Comparison of ENCODE assay signal across 10 cellular contexts in genomic region chr9:22119537-22120167, GRCh38.
A peak's percentile ranks its signal among the peaks of the same experiment; 100 is the strongest.
DNase-seq lines count a peak whose midpoint lies in the region; FAIRE-seq and TF ChIP-seq lines count a peak whose summit lies in the region.
"Had no signal": no experiment of that assay in that cellular context is flagged by ENCODE, and none has a peak within 500 bp of the region (broad histone marks: within the 10 kb centered on the region; RNA-seq: fewer than 3 reads in every experiment).

No MANE protein-coding gene starts in this region.

- no peaks in the 10 kb centered on the region for H3K79me1 ChIP-seq in H9 (ENCODE audit: insufficient read depth, low read depth, low read length, poor library complexity, severe bottlenecking)

- H2BK5ac ChIP-seq in H9 (ENCODE audit: insufficient read length, low read length) = no peak overlapping the region

- H4K20me1 ChIP-seq in H9 (ENCODE audit: control insufficient read depth, insufficient read depth, insufficient read length) (no peaks in the 10 kb centered on the region), OCI-LY1 (ENCODE audit: insufficient read depth, low read length) (no peaks in the 10 kb centered on the region), fibroblast of lung (ENCODE audit: control insufficient read depth, extremely low read depth, insufficient read depth, low read length) (no peaks in the 10 kb centered on the region)

- peak; percentile 44 for DNase-seq in NCI-H2107 treated with DMSO at 0.1 percent for 48 hours (lab: John Stamatoyannopoulos, UW; ENCODE audit: unreplicated experiment)
- DNase-seq in NCI-H2107 (lab: John Stamatoyannopoulos, UW) = no peak
- DNase-seq in H9 = no peak
- DNase-seq in fibroblast of lung (ENCODE audit: low read depth in 2 of 2) = peak in 1 of 2 donors; percentile 71
- DNase-seq in small intestine = peak; percentile 77
- no peak for DNase-seq in activated effector memory CD4-positive, alpha-beta T cell treated with anti-CD3 and anti-CD28 coated beads, Interleukin-2, amount 50 U/mL, for 16 hours
- no peak for DNase-seq in GF-D8 (lab: John Stamatoyannopoulos, UW)

- FAIRE-seq in small intestine (lab: Jason Lieb, UNC) = no peak

- peaks cover 4% of the 10 kb centered on the region in 2 experiments; a peak in 2 of 5 replicates for H3K9me3 Mint-ChIP-seq in H9
- H3K9me3 Mint-ChIP-seq: natural killer cell treated with Interleukin-12 subunit alpha and Interleukin-12 subunit beta and Interleukin-15 and Interleukin-18, amount 100 ng/mL, for 72 hours; T-helper 1 cell treated with Interleukin-12 subunit alpha and Interleukin-12 subunit beta and Interleukin-4 antibody, amounts not matched to agents 30 μg/mL and 1 μg/mL, for 36 hours had no signal

- H2BK12ac ChIP-seq in H9 (ENCODE audit: insufficient read length, low read depth, low read length) = no peak overlapping the region

- TF ChIP-seq CTCF in H9 (conservative IDR thresholded peaks at IDR 0.05) = peak; percentile 71
- TF ChIP-seq CTCF in OCI-LY1 (IDR thresholded peaks at IDR 0.05; ENCODE audit: low read length) = peak; percentile 74
- peak; percentile 46 to 70 for TF ChIP-seq CTCF in fibroblast of lung (conservative IDR thresholded peaks at IDR 0.05 in 1 of 2, IDR thresholded peaks at IDR 0.05 in 1 of 2; ENCODE audit: low read depth in 1 of 2, low read length in 2 of 2)

- no peak overlapping the region for H4K8ac ChIP-seq in H9 (replicated peaks; ENCODE audit: insufficient read length, low read depth, low read length)

- no peak overlapping the region for H4K91ac ChIP-seq in H9 (ENCODE audit: insufficient read length, low read depth, low read length)

- H3K36me3 ChIP-seq in OCI-LY1 (ENCODE audit: insufficient read depth, low read length) (no peaks in the 10 kb centered on the region), fibroblast of lung (ENCODE audit: control insufficient read depth, insufficient read depth, low read length) (no peaks in the 10 kb centered on the region), small intestine (ENCODE audit: control insufficient read depth in 2 of 2, insufficient read depth in 2 of 2, low read length in 2 of 2) (no peaks in the 10 kb centered on the region)

- H3K23ac ChIP-seq in H9 (ENCODE audit: insufficient read length, low read depth, low read length) = no peak overlapping the region

- H2BK20ac ChIP-seq in H9 (ENCODE audit: low read depth, low read length, poor library complexity, severe bottlenecking) = no peak overlapping the region

- H3K4me1 Mint-ChIP-seq in H9 = peaks cover 15 to 19% of the 10 kb centered on the region in 2 experiments

- H4K5ac ChIP-seq in H9 (ENCODE audit: insufficient read length, low read depth, low read length) = no peak overlapping the region

- H3K9me3 ChIP-seq in H9 (ENCODE audit: control insufficient read depth, low read depth, low read length) (no peaks in the 10 kb centered on the region), OCI-LY1 (ENCODE audit: low read length) (no peaks in the 10 kb centered on the region), fibroblast of lung (ENCODE audit: control insufficient read depth, insufficient read depth, low read depth, low read length) (no peaks in the 10 kb centered on the region), small intestine (ENCODE audit: control insufficient read depth, low read depth) (no peaks in the 10 kb centered on the region)

- H3K4me2 ChIP-seq in H9 (ENCODE audit: insufficient read depth, insufficient read length, low read length) (no peak overlapping the region), OCI-LY1 (ENCODE audit: low read length) (no peak overlapping the region), fibroblast of lung (ENCODE audit: extremely low read depth, insufficient read depth, low read length) (no peak overlapping the region)

- no peaks in the 10 kb centered on the region for H3K36me3 Mint-ChIP-seq in H9 (ENCODE audit: insufficient read depth in 1 of 3, low read depth in 3 of 3)
- H3K36me3 Mint-ChIP-seq: natural killer cell treated with Interleukin-12 subunit alpha and Interleukin-12 subunit beta and Interleukin-15 and Interleukin-18, amount 100 ng/mL, for 72 hours had no signal

- no peak overlapping the region for H3K14ac ChIP-seq in H9 (ENCODE audit: insufficient read depth, low read length)

- H2BK120ac ChIP-seq in H9 (ENCODE audit: low read depth, low read length, poor library complexity, severe bottlenecking) = no peak overlapping the region

- no peaks in the 10 kb centered on the region for H3K9me2 ChIP-seq in OCI-LY1 (ENCODE audit: low read depth, low read length)

- H2AFZ ChIP-seq in H9 (ENCODE audit: low read length) (no peak overlapping the region), OCI-LY1 (ENCODE audit: low read length) (no peak overlapping the region), fibroblast of lung (ENCODE audit: low read length) (no peak overlapping the region)

- H3K23me2 ChIP-seq in H9 (ENCODE audit: insufficient read length, low read depth, low read length, poor library complexity, severe bottlenecking) = no peaks in the 10 kb centered on the region

- H3K4me1 ChIP-seq in H9 (ENCODE audit: insufficient read depth, low read length) (peaks cover 2% of the 10 kb centered on the region; the same call in 1 of the 2 replicates), OCI-LY1 (ENCODE audit: insufficient read depth, low read length, severe bottlenecking) (no peaks in the 10 kb centered on the region), fibroblast of lung (ENCODE audit: control insufficient read depth, extremely low read depth, insufficient read depth, low read length) (peaks cover 18% of the 10 kb centered on the region), small intestine (ENCODE audit: control insufficient read depth in 2 of 2, insufficient read depth in 1 of 2, low read depth in 1 of 2, low read length in 1 of 2) (peaks cover 0 to 2% of the 10 kb centered on the region in 2 donors)

- H3K27me3 Mint-ChIP-seq in H9 (ENCODE audit: low read depth) = peaks cover 2% of the 10 kb centered on the region; the same call in 1 of the 2 replicates

- H3K9ac ChIP-seq in H9 (ENCODE audit: extremely low read depth, insufficient read length, low read length) = no peak overlapping the region
- no peak overlapping the region for H3K9ac ChIP-seq in OCI-LY1 (ENCODE audit: low read length)
- no peak overlapping the region for H3K9ac ChIP-seq in fibroblast of lung (ENCODE audit: insufficient read depth, low read length)

- no peak overlapping the region for H3K4me3 Mint-ChIP-seq in H9
- H3K4me3 Mint-ChIP-seq: natural killer cell treated with Interleukin-12 subunit alpha and Interleukin-12 subunit beta and Interleukin-15 and Interleukin-18, amount 100 ng/mL, for 72 hours; T-helper 1 cell treated with Interleukin-12 subunit alpha and Interleukin-12 subunit beta and Interleukin-4 antibody, amounts not matched to agents 30 μg/mL and 1 μg/mL, for 36 hours had no signal

- H3K79me2 ChIP-seq in H9 (ENCODE audit: insufficient read depth, low read length) (no peaks in the 10 kb centered on the region), OCI-LY1 (ENCODE audit: insufficient read depth, low read length) (no peaks in the 10 kb centered on the region), fibroblast of lung (ENCODE audit: control insufficient read depth, insufficient read depth, low read length) (no peaks in the 10 kb centered on the region)

- H2BK15ac ChIP-seq in H9 (ENCODE audit: low read depth, low read length) = no peak overlapping the region

- no CpG with 5 or more reads among the region's 3 CpGs for WGBS in H9 (ENCODE audit: extremely low coverage, insufficient read length, low lambda C conversion rate)
- WGBS in small intestine, 3 donors = 14 to 39% (median 21%) methylated on average over 3 of the region's 3 CpGs

- no peaks in the 10 kb centered on the region for H3K27me3 ChIP-seq in H9 (ENCODE audit: insufficient read depth, low read length)
- H3K27me3 ChIP-seq in OCI-LY1 (ENCODE audit: insufficient read depth, low read length) = no peaks in the 10 kb centered on the region
- no peaks in the 10 kb centered on the region for H3K27me3 ChIP-seq in fibroblast of lung (ENCODE audit: control insufficient read depth, insufficient read depth, low read length)
- no peaks in the 10 kb centered on the region for H3K27me3 ChIP-seq in small intestine (ENCODE audit: control insufficient read depth in 2 of 2, insufficient read depth in 2 of 2, low read length in 2 of 2)

- H3F3A ChIP-seq in OCI-LY1 (ENCODE audit: insufficient read depth, low read length) = no peaks in the 10 kb centered on the region

- H3T11ph ChIP-seq in H9 (ENCODE audit: low read length) = no peak overlapping the region

- H3K27ac ChIP-seq in H9 (ENCODE audit: insufficient read length, low read depth, low read length) = no peak overlapping the region
- H3K27ac ChIP-seq in OCI-LY1 (ENCODE audit: low read depth, low read length, poor library complexity, severe bottlenecking) = no peak overlapping the region
- H3K27ac ChIP-seq in fibroblast of lung (ENCODE audit: insufficient read depth, low read length) = no peak overlapping the region
- peak overlapping the region in 1 of 2 donors; percentile 60 for H3K27ac ChIP-seq in small intestine (ENCODE audit: low read depth in 1 of 2, low read length in 1 of 2)

- no peak overlapping the region for H3K18ac ChIP-seq in H9 (ENCODE audit: insufficient read length, low read depth, low read length)

- H3K4me3 ChIP-seq in OCI-LY1 (ENCODE audit: low read depth, low read length, poor library complexity, severe bottlenecking) = no peak overlapping the region
- no peak overlapping the region for H3K4me3 ChIP-seq in fibroblast of lung (replicated peaks in 1 of 4; ENCODE audit: control extremely low read depth in 1 of 4, insufficient read depth in 1 of 4, low read depth in 3 of 4, low read length in 4 of 4)
- no peak overlapping the region for H3K4me3 ChIP-seq in small intestine (ENCODE audit: low read depth in 1 of 2, low read length in 2 of 2)

- H3K27ac Mint-ChIP-seq in H9 = no peak overlapping the region
- H3K27ac Mint-ChIP-seq: natural killer cell treated with Interleukin-12 subunit alpha and Interleukin-12 subunit beta and Interleukin-15 and Interleukin-18, amount 100 ng/mL, for 72 hours; T-helper 1 cell treated with Interleukin-12 subunit alpha and Interleukin-12 subunit beta and Interleukin-4 antibody, amounts not matched to agents 30 μg/mL and 1 μg/mL, for 36 hours had no signal

- H3K56ac ChIP-seq in H9 (ENCODE audit: insufficient read length, low read depth, low read length) = no peak overlapping the region

- no peak overlapping the region for H3K4ac ChIP-seq in H9 (ENCODE audit: low read depth, low read length)

- H2AK5ac ChIP-seq in H9 (ENCODE audit: insufficient read length, low read length) = no peak overlapping the region

Comparison
In these comparisons a context has a peak if more than half of its experiments do, and no peak if none do; other contexts are left out.
1. DNase-seq: peak in NCI-H2107 treated with DMSO at 0.1 percent for 48 hours (single experiment) and small intestine (single experiment); none in NCI-H2107 (single experiment), H9 (single experiment), activated effector memory CD4-positive, alpha-beta T cell treated with anti-CD3 and anti-CD28 coated beads, Interleukin-2, amount 50 U/mL, for 16 hours (single experiment) and GF-D8 (single experiment).
2. Peak in every context shown above with its lines, with median percentiles within 50 percentile points of each other: CTCF ChIP-seq.